In the genomic region with DNA sequence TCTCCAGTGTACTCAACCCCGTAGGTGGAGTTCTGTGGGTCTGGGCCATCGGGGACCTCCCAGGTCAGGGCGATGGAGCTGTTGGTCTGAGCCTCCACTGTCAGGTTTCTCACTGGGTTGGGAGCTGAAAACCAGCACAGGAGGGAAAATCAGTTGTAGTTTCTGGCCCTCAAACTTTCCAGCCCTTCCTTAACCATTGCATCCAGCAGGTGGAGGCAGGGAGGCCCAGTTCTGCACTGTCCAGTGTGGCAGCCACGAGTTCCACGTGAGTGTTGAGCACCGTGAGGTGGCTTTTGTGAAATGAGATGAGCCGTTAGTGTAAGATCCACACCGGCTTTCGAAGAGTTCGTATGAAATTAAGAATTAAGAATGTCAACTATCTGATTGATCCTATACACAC, we compare ENCODE assay signal across 9 cellular contexts. TPM values are rescaled to one million over a fixed set of nuclear protein-coding genes. Genes with fewer than 3 reads are reported as not detected.
DNase-seq lines count a peak whose midpoint lies in the region; ATAC-seq and TF ChIP-seq lines count a peak whose summit lies in the region.
"Not testable (repeated sequence)": the region's sequence is repeated elsewhere in the genome, so short reads cannot be mapped to it uniquely, and the experiment has no call there.
"Had no signal": no experiment of that assay in that cellular context is flagged by ENCODE, and none has a peak within 500 bp of the region (broad histone marks: within the 10 kb centered on the region; RNA-seq: fewer than 3 reads in every experiment).

No MANE protein-coding gene starts in this region.

- not testable (repeated sequence) for H3K4me3 ChIP-seq in GM12875 (ENCODE audit: low read depth, low read length); epithelial cell of proximal tubule (ENCODE audit: low read depth, low read length); lower lobe of right lung

- not testable (repeated sequence) for H3K27ac Mint-ChIP-seq in activated B cell treated with CpG ODN at 0.5 μM for 24 hours, progenitor cell of endocrine pancreas

- intact Hi-C loops in activated B cell treated with CpG ODN at 0.5 μM for 24 hours (cut with micrococcal nuclease): loop anchor here (5.0 kb wide), 1 partner anchor 215 kb away; no protein-coding TSS in a partner anchor
- intact Hi-C loops in lower lobe of right lung (cut with DNase I): not testable (repeated sequence)

- POLR2A ChIA-PET in activated B cell treated with CpG ODN at 0.5 μM for 24 hours (lab: Charles Lee): interaction anchor here (0.7 kb wide), 1 partner anchor 57 kb away, joined by 3 read pairs; a partner anchor contains a TSS

- H3K27me3 Mint-ChIP-seq in activated B cell treated with CpG ODN at 0.5 μM for 24 hours: peaks cover 53% of the 10 kb centered on the region
- peaks cover 49% of the 10 kb centered on the region for H3K27me3 Mint-ChIP-seq in progenitor cell of endocrine pancreas

- CTCF ChIA-PET in activated B cell treated with CpG ODN at 0.5 μM for 24 hours (lab: Charles Lee): interaction anchor here (1.5 kb wide), 1 partner anchor 182 kb away, joined by 5 read pairs; a partner anchor contains a TSS

- H3K36me3 ChIP-seq in lower lobe of right lung: not testable (repeated sequence)

- H3K27ac ChIP-seq in lower lobe of right lung: not testable (repeated sequence)

- H3K9me3 Mint-ChIP-seq in activated B cell treated with CpG ODN at 0.5 μM for 24 hours; progenitor cell of endocrine pancreas (ENCODE audit: low read depth): not testable (repeated sequence)

- H3K4me1 Mint-ChIP-seq in activated B cell treated with CpG ODN at 0.5 μM for 24 hours; progenitor cell of endocrine pancreas (ENCODE audit: low read depth): not testable (repeated sequence)

- not testable (repeated sequence) for H3K36me3 Mint-ChIP-seq in activated B cell treated with CpG ODN at 0.5 μM for 24 hours (ENCODE audit: low read depth); progenitor cell of endocrine pancreas (ENCODE audit: insufficient read depth)

- ATAC-seq in activated B cell treated with CpG ODN at 0.5 μM for 24 hours (ENCODE audit: low read depth): peak; percentile 31
- ATAC-seq in lower lobe of right lung: not testable (repeated sequence)

- not testable (repeated sequence) for H3K27me3 ChIP-seq in lower lobe of right lung (ENCODE audit: low read depth)

- H3K9me3 ChIP-seq in lower lobe of right lung: not testable (repeated sequence)

- DNase-seq in CD1c-positive myeloid dendritic cell (ENCODE audit: extremely low spot score): peak; percentile 42
- DNase-seq in NCI-H748 (lab: John Stamatoyannopoulos, UW; ENCODE audit: unreplicated experiment): peak; percentile 22
- not testable (repeated sequence) for DNase-seq in activated B cell treated with CpG ODN at 0.5 μM for 24 hours; epithelial cell of proximal tubule (ENCODE audit: low read depth); lower lobe of right lung; progenitor cell of endocrine pancreas (ENCODE audit: low spot score, unreplicated experiment)

- H3K4me1 ChIP-seq in lower lobe of right lung: not testable (repeated sequence)

- TF ChIP-seq CTCF in GM12875 (IDR thresholded peaks at IDR 0.05; ENCODE audit: borderline replicate concordance, insufficient read depth, low read depth, low read length): peak; percentile 17; the same call in 1 of the 2 replicates
- TF ChIP-seq CTCF in activated B cell treated with CpG ODN at 0.5 μM for 24 hours (IDR thresholded peaks at IDR 0.05): not testable (repeated sequence)
- TF ChIP-seq CTCF in epithelial cell of proximal tubule (conservative IDR thresholded peaks at IDR 0.05; ENCODE audit: low read depth, low read length): peak; percentile 37
- peak; percentile 8 for TF ChIP-seq CTCF in lower lobe of right lung (IDR thresholded peaks at IDR 0.05)
- TF ChIP-seq CTCF in progenitor cell of endocrine pancreas (IDR thresholded peaks at IDR 0.05; ENCODE audit: unreplicated experiment): peak; percentile 21

- H3K4me3 Mint-ChIP-seq in activated B cell treated with CpG ODN at 0.5 μM for 24 hours; progenitor cell of endocrine pancreas (ENCODE audit: low read depth): not testable (repeated sequence)

RNA-seq across cellular contexts. Expression of a gene that starts 7.1 kb away (rescaled TPM):
- not detected in 2 replicates for total RNA-seq in activated B cell treated with CpG ODN at 0.5 μM for 24 hours
- total RNA-seq in epithelial cell of proximal tubule: 1.1 and 2.8 TPM in 2 replicates
- total RNA-seq in lower lobe of right lung: 0.30 TPM
- total RNA-seq in progenitor cell of endocrine pancreas: 0.43 and 1.6 TPM in 2 replicates

RNA-seq across cellular contexts. Expression of a gene that starts 22.1 kb away (rescaled TPM):
- total RNA-seq in activated B cell treated with CpG ODN at 0.5 μM for 24 hours (not detected in 2 replicates), epithelial cell of proximal tubule (0.29 TPM in 1 of 2 replicates, not detected in the other), lower lobe of right lung (not detected), progenitor cell of endocrine pancreas (4.3 and 4.8 TPM in 2 replicates)

RNA-seq across cellular contexts. Expression of a gene that starts 26.4 kb away (rescaled TPM):
- total RNA-seq in activated B cell treated with CpG ODN at 0.5 μM for 24 hours (12.6 and 14.8 TPM in 2 replicates), epithelial cell of proximal tubule (2.1 and 2.6 TPM in 2 replicates), lower lobe of right lung (4.8 TPM), progenitor cell of endocrine pancreas (10.0 and 12.0 TPM in 2 replicates)

RNA-seq across cellular contexts. Expression of a gene that starts 35.8 kb away (rescaled TPM):
- total RNA-seq in activated B cell treated with CpG ODN at 0.5 μM for 24 hours (not detected in 2 replicates), epithelial cell of proximal tubule (0.51 and 7.0 TPM in 2 replicates), lower lobe of right lung (12.8 TPM), progenitor cell of endocrine pancreas (14.9 and 18.4 TPM in 2 replicates)

RNA-seq across cellular contexts. Expression of a gene that starts 44.7 kb away (rescaled TPM):
- total RNA-seq in activated B cell treated with CpG ODN at 0.5 μM for 24 hours (not detected in 2 replicates), epithelial cell of proximal tubule (0.40 and 0.51 TPM in 2 replicates), lower lobe of right lung (2.3 TPM), progenitor cell of endocrine pancreas (5.5 and 6.0 TPM in 2 replicates)
- total RNA-seq: dermis microvascular lymphatic vessel endothelial cell, endothelial cell of umbilical vein had no signal
